ENCODE assay signal across 1 cellular context in the genomic region with DNA sequence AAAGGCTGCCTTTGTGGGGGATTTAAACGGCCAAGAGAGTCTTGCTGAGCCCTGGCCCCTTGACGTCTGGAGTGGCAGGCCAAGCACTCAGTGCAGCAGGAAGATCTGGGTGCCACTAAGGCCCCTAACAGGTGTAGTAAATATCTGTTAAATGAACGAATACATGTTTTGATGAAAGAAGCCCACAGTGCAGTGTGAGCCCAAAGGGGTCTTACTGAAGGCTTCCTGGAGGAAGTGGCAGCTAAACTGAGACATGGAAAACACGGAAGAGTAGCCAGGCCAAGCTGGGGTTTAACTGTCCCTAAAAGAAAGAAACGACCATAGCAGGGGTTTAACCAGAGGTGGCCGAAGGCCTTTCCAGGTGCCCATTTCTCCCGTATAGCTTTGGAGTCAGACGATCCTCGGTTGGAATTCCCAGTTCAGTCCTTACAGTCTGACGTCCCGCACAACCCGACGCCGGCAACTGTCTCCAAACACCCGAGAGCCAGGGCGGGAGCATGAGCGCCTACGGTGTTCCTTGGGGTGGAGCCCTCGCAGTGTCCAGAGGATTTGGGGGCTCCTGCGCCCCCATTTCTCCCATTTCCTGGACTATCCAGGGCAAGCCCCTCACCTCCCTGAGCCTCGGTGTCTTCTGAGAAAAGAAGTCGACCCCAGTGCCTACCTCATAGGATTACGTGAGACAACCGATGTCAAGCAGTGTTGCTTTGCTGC.
TF ChIP-seq lines count a peak whose summit lies in the region.

No MANE protein-coding gene starts in this region.

TF ChIP-seq in IMR-90, 13 proteins besides CTCF, POLR2A, EP300 and RAD21:
- TF ChIP-seq, protein P1, sequence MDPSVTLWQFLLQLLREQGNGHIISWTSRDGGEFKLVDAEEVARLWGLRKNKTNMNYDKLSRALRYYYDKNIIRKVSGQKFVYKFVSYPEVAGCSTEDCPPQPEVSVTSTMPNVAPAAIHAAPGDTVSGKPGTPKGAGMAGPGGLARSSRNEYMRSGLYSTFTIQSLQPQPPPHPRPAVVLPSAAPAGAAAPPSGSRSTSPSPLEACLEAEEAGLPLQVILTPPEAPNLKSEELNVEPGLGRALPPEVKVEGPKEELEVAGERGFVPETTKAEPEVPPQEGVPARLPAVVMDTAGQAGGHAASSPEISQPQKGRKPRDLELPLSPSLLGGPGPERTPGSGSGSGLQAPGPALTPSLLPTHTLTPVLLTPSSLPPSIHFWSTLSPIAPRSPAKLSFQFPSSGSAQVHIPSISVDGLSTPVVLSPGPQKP (IDR thresholded peaks at IDR 0.05; ENCODE audit: borderline replicate concordance, low read depth, low read length): no peak
- TF ChIP-seq NFE2L2 (IDR thresholded peaks at IDR 0.05; ENCODE audit: low read depth, low read length) (no peak), BHLHE40 (IDR thresholded peaks at IDR 0.05; ENCODE audit: low read depth, low read length) (no peak), FOS (IDR thresholded peaks at IDR 0.05; ENCODE audit: low read depth, low read length) (no peak), USF2 (IDR thresholded peaks at IDR 0.05; ENCODE audit: low read depth, low read length) (no peak), MAFK (IDR thresholded peaks at IDR 0.05; ENCODE audit: low read depth, low read length) (no peak), CHD1 (IDR thresholded peaks at IDR 0.05; ENCODE audit: low read depth, low read length) (no peak), MAZ (IDR thresholded peaks at IDR 0.05; ENCODE audit: borderline replicate concordance, low read depth, low read length) (no peak), CEBPB (IDR thresholded peaks at IDR 0.05; ENCODE audit: low read depth, low read length) (no peak), MXI1 (IDR thresholded peaks at IDR 0.05; ENCODE audit: borderline replicate concordance, low read depth, low read length) (no peak), RCOR1 (IDR thresholded peaks at IDR 0.05; ENCODE audit: insufficient replicate concordance, low read length) (no peak), RFX5 (IDR thresholded peaks at IDR 0.05; ENCODE audit: low read depth, low read length) (no peak)
